In genomic region chr1:35031103-35031452, GRCh38 we compare ENCODE assay signal across 8 cellular contexts.
DNase-seq lines count a peak whose midpoint lies in the region; ATAC-seq and TF ChIP-seq lines count a peak whose summit lies in the region.

No MANE protein-coding gene starts in this region.

- H3K4me3 ChIP-seq in cardiac fibroblast (replicated peaks in 1 of 2; ENCODE audit: low read depth in 2 of 2, low read length in 2 of 2), result peak overlapping the region; percentile 84 to 94

- peak; percentile 39 for ATAC-seq in HG03135 (IDR thresholded peaks at IDR 0.05; ENCODE audit: unreplicated experiment)

- DNase-seq in COLO668 (lab: John Stamatoyannopoulos, UW; ENCODE audit: unreplicated experiment) (peak; percentile 38), cardiac fibroblast (ENCODE audit: low read depth in 2 of 2) (peak; percentile 37 to 61), midbrain (lab: John Stamatoyannopoulos, UW) (no peak), NCI-H1436 treated with DMSO at 0.1 percent for 48 hours (lab: John Stamatoyannopoulos, UW) (no peak)
- peak; percentile 38 for DNase-seq in stimulated activated CD4-positive, alpha-beta T cell treated with anti-CD3 and anti-CD28 coated beads, Interleukin-4, amount 100 ng/mL, for 1 hour

- TF ChIP-seq CTCF in VCaP (conservative IDR thresholded peaks at IDR 0.05), result no peak
- no peak for TF ChIP-seq CTCF in cardiac fibroblast (IDR thresholded peaks at IDR 0.05; ENCODE audit: low read depth, low read length)

- no peaks in the 10 kb centered on the region for H3K27me3 ChIP-seq in layer of hippocampus (ENCODE audit: control insufficient read depth, insufficient read depth, low read length)

- H3K27ac ChIP-seq in VCaP (peak overlapping the region; percentile 93), layer of hippocampus (ENCODE audit: low read depth, low read length) (peak overlapping the region; percentile 98)

Comparison
In these comparisons a context has a peak if more than half of its experiments do, and no peak if none do; other contexts are left out.
1. DNase-seq: peak in COLO668 (single experiment), cardiac fibroblast (2 of 2) and stimulated activated CD4-positive, alpha-beta T cell treated with anti-CD3 and anti-CD28 coated beads, Interleukin-4, amount 100 ng/mL, for 1 hour (single experiment); none in midbrain (single experiment) and NCI-H1436 treated with DMSO at 0.1 percent for 48 hours (single experiment).